1 cellular context compared by ENCODE assay signal in the genomic region with DNA sequence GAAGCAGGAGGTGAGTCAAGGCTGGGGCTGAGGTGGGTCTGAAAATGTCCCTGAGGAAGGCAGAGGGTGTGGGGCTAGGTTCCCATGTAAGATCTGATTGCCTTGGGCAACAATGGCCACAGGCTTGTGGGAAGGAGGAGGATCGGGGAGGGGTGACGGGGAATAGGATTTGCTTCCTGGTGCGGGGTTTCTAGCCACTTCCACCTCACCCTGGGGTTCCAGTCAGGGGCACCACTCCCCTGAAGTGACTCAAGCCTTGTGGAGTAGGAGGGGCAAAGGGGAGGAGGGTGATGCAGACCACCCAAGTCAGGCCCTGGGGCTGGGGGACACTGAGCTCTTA.
TF ChIP-seq lines count a peak whose summit lies in the region.

No MANE protein-coding gene starts in this region.

TF ChIP-seq in HepG2, 621 proteins besides CTCF, POLR2A, EP300 and RAD21:
- no peak for TF ChIP-seq ZEB1 (IDR thresholded peaks at IDR 0.05; ENCODE audit: insufficient replicate concordance, low read depth)
- no peak for TF ChIP-seq RORA (CRISPR knock-in tag; IDR thresholded peaks at IDR 0.05)
- TF ChIP-seq SCMH1 (CRISPR knock-in tag; IDR thresholded peaks at IDR 0.05; ENCODE audit: borderline replicate concordance) = no peak
- TF ChIP-seq KLF9 (CRISPR knock-in tag; IDR thresholded peaks at IDR 0.05; ENCODE audit: low read depth) = no peak
- TF ChIP-seq, protein P1, sequence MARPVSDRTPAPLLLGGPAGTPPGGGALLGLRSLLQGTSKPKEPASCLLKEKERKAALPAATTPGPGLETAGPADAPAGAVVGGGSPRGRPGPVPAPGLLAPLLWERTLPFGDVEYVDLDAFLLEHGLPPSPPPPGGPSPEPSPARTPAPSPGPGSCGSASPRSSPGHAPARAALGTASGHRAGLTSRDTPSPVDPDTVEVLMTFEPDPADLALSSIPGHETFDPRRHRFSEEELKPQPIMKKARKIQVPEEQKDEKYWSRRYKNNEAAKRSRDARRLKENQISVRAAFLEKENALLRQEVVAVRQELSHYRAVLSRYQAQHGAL (CRISPR knock-in tag; IDR thresholded peaks at IDR 0.05; ENCODE audit: not compliant biosample characterization) = no peak
- no peak for TF ChIP-seq ZNF367 (CRISPR knock-in tag; IDR thresholded peaks at IDR 0.05; ENCODE audit: borderline replicate concordance)
- no peak for TF ChIP-seq MAFG (CRISPR knock-in tag; IDR thresholded peaks at IDR 0.05)
- no peak for TF ChIP-seq CHD2 (IDR thresholded peaks at IDR 0.05; ENCODE audit: low read depth, low read length)
- no peak for TF ChIP-seq NFIC (IDR thresholded peaks at IDR 0.05; ENCODE audit: low read length)
- TF ChIP-seq, protein P2, sequence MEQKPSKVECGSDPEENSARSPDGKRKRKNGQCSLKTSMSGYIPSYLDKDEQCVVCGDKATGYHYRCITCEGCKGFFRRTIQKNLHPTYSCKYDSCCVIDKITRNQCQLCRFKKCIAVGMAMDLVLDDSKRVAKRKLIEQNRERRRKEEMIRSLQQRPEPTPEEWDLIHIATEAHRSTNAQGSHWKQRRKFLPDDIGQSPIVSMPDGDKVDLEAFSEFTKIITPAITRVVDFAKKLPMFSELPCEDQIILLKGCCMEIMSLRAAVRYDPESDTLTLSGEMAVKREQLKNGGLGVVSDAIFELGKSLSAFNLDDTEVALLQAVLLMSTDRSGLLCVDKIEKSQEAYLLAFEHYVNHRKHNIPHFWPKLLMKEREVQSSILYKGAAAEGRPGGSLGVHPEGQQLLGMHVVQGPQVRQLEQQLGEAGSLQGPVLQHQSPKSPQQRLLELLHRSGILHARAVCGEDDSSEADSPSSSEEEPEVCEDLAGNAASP (CRISPR knock-in tag; IDR thresholded peaks at IDR 0.05; ENCODE audit: borderline replicate concordance) = no peak
- no peak for TF ChIP-seq TOE1 (CRISPR knock-in tag; IDR thresholded peaks at IDR 0.05)
- TF ChIP-seq PHF5A (CRISPR knock-in tag; IDR thresholded peaks at IDR 0.05; ENCODE audit: low read depth, unreplicated experiment) = no peak
- TF ChIP-seq CBFB (CRISPR knock-in tag; IDR thresholded peaks at IDR 0.05) = no peak
- TF ChIP-seq AKAP8 (CRISPR knock-in tag; IDR thresholded peaks at IDR 0.05) = no peak
- TF ChIP-seq, protein P3, sequence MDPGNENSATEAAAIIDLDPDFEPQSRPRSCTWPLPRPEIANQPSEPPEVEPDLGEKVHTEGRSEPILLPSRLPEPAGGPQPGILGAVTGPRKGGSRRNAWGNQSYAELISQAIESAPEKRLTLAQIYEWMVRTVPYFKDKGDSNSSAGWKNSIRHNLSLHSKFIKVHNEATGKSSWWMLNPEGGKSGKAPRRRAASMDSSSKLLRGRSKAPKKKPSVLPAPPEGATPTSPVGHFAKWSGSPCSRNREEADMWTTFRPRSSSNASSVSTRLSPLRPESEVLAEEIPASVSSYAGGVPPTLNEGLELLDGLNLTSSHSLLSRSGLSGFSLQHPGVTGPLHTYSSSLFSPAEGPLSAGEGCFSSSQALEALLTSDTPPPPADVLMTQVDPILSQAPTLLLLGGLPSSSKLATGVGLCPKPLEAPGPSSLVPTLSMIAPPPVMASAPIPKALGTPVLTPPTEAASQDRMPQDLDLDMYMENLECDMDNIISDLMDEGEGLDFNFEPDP (CRISPR knock-in tag; conservative IDR thresholded peaks at IDR 0.05) = no peak
- TF ChIP-seq ZNF350 (CRISPR knock-in tag; IDR thresholded peaks at IDR 0.05; ENCODE audit: borderline replicate concordance, low read depth) = no peak
- TF ChIP-seq ZKSCAN8 (CRISPR knock-in tag; IDR thresholded peaks at IDR 0.05; ENCODE audit: borderline replicate concordance) = no peak
